ENCODE assay signal across 9 cellular contexts in genomic region chr5:113292535-113292934, GRCh38.
DNase-seq lines count a peak whose midpoint lies in the region; ATAC-seq and TF ChIP-seq lines count a peak whose summit lies in the region.
"Had no signal": no experiment of that assay in that cellular context is flagged by ENCODE, and none has a peak within 500 bp of the region (broad histone marks: within the 10 kb centered on the region; RNA-seq: fewer than 3 reads in every experiment).

No MANE protein-coding gene starts in this region.

- H3K27me3 Mint-ChIP-seq in CD4-positive, alpha-beta memory T cell: peaks cover 5 to 10% of the 10 kb centered on the region in 2 donors

- CTCF ChIA-PET in CD4-positive, alpha-beta memory T cell (lab: Charles Lee; ENCODE audit: partially characterized antibody): no interaction called here

- H3K9me3 Mint-ChIP-seq in CD4-positive, alpha-beta memory T cell: peaks cover 0 to 2% (median 0%) of the 10 kb centered on the region in 8 donors

- H4K20me1 ChIP-seq in neural cell (ENCODE audit: insufficient read depth): no peaks in the 10 kb centered on the region

- no peak overlapping the region for H3K4me3 ChIP-seq in CD4-positive, alpha-beta memory T cell (ENCODE audit: low read length in 2 of 2)
- H3K4me3 ChIP-seq in NT2/D1 (ENCODE audit: insufficient read length, low read depth) (peak overlapping the region; percentile 65), endocrine pancreas (ENCODE audit: control insufficient read depth, insufficient read depth, low read length) (peak overlapping the region; percentile 96), neural cell (ENCODE audit: low read length) (peak overlapping the region; percentile 74)

- H3K9me2 ChIP-seq in neural cell (ENCODE audit: insufficient read depth, low read length): no peaks in the 10 kb centered on the region

- no peak for TF ChIP-seq EP300 in neural cell (conservative IDR thresholded peaks at IDR 0.05; ENCODE audit: poor library complexity, severe bottlenecking)

- ATAC-seq in GM19467 (IDR thresholded peaks at IDR 0.05; ENCODE audit: unreplicated experiment): no peak

- H3K36me3 Mint-ChIP-seq in CD4-positive, alpha-beta memory T cell: peaks cover 0 to 4% of the 10 kb centered on the region in 2 donors

- TF ChIP-seq RAD21 in neural cell (conservative IDR thresholded peaks at IDR 0.05): no peak

- H3K4me1 ChIP-seq in CD4-positive, alpha-beta memory T cell (ENCODE audit: insufficient read depth, low read length): peaks cover 22% of the 10 kb centered on the region
- H3K4me1 ChIP-seq in NT2/D1 (ENCODE audit: insufficient read depth, insufficient read length): peaks cover 6% of the 10 kb centered on the region
- no peaks in the 10 kb centered on the region for H3K4me1 ChIP-seq in endocrine pancreas (ENCODE audit: control insufficient read depth, insufficient read depth, low read length)

- no peak overlapping the region for H3K27ac ChIP-seq in CD4-positive, alpha-beta memory T cell (ENCODE audit: low read depth, low read length)
- H3K27ac ChIP-seq in neural cell (ENCODE audit: low read length): no peak overlapping the region

- no peak for TF ChIP-seq CTCF in neural cell (IDR thresholded peaks at IDR 0.05; ENCODE audit: poor library complexity, severe bottlenecking)

- H3K79me2 ChIP-seq in neural cell (replicated peaks; ENCODE audit: insufficient read depth, low read length): no peaks in the 10 kb centered on the region

- DNase-seq in CD4-positive, alpha-beta memory T cell: no peak
- no peak for DNase-seq in NT2/D1 (ENCODE audit: low read depth, low spot score)
- DNase-seq in SKM-1 (lab: John Stamatoyannopoulos, UW; ENCODE audit: unreplicated experiment): no peak
- no peak for DNase-seq in ecto neural progenitor cell (ENCODE audit: low spot score)
- no peak for DNase-seq in GM19240 (ENCODE audit: insufficient read length, low spot score)
- DNase-seq: activated CD4-positive, alpha-beta T cell treated with anti-CD3 and anti-CD28 coated beads for 4 hours had no signal

- peaks cover 12% of the 10 kb centered on the region for H3K27me3 ChIP-seq in CD4-positive, alpha-beta memory T cell (ENCODE audit: insufficient read depth, low read length)
- H3K27me3 ChIP-seq in NT2/D1 (ENCODE audit: insufficient read depth, insufficient read length): no peaks in the 10 kb centered on the region
- no peaks in the 10 kb centered on the region for H3K27me3 ChIP-seq in endocrine pancreas (ENCODE audit: control insufficient read depth, insufficient read depth, low read length)
- H3K27me3 ChIP-seq in neural cell (ENCODE audit: insufficient read depth, low read depth, low read length): peaks cover 34% of the 10 kb centered on the region

- no peaks in the 10 kb centered on the region for H3K9me3 ChIP-seq in CD4-positive, alpha-beta memory T cell (ENCODE audit: control insufficient read depth in 1 of 2, low read length in 2 of 2)
- H3K9me3 ChIP-seq in NT2/D1 (ENCODE audit: insufficient read depth, low read length) (no peaks in the 10 kb centered on the region; the same call in 1 of the 2 replicates), endocrine pancreas (ENCODE audit: control insufficient read depth, low read length) (no peaks in the 10 kb centered on the region), neural cell (ENCODE audit: low read length) (peaks cover 4% of the 10 kb centered on the region)

- peak overlapping the region in 7 of 8 donors; percentile 87 to 97 (median 96) for H3K4me3 Mint-ChIP-seq in CD4-positive, alpha-beta memory T cell

- H3K4me1 Mint-ChIP-seq in CD4-positive, alpha-beta memory T cell: peaks cover 13 to 32% (median 23%) of the 10 kb centered on the region in 4 donors

- H3K36me3 ChIP-seq in CD4-positive, alpha-beta memory T cell (ENCODE audit: insufficient read depth, low read length): no peaks in the 10 kb centered on the region
- H3K36me3 ChIP-seq in NT2/D1 (ENCODE audit: insufficient read depth, insufficient read length, low read length) (peaks cover 3% of the 10 kb centered on the region), endocrine pancreas (ENCODE audit: control insufficient read depth, insufficient read depth, low read length) (no peaks in the 10 kb centered on the region), neural cell (ENCODE audit: insufficient read depth, low read length) (no peaks in the 10 kb centered on the region)

- no peak overlapping the region for H3K4me2 ChIP-seq in neural cell (ENCODE audit: low read length)

- H3K27ac Mint-ChIP-seq in CD4-positive, alpha-beta memory T cell: no peak overlapping the region

- H3K9ac ChIP-seq in NT2/D1 (ENCODE audit: insufficient read length, low read depth) (no peak overlapping the region), endocrine pancreas (ENCODE audit: control insufficient read depth, insufficient read depth, low read length) (no peak overlapping the region), neural cell (ENCODE audit: low read length) (no peak overlapping the region)

- no peaks in the 10 kb centered on the region for H3F3A ChIP-seq in neural cell (ENCODE audit: insufficient read depth, low read length, poor library complexity, severe bottlenecking)

- no peak overlapping the region for H2AFZ ChIP-seq in neural cell (ENCODE audit: low read depth, low read length)

- intact Hi-C loops in CD4-positive, alpha-beta memory T cell (cut with micrococcal nuclease): no loop called here

- POLR2A ChIA-PET in CD4-positive, alpha-beta memory T cell (lab: Charles Lee; ENCODE audit: partially characterized antibody): no interaction called here

TF ChIP-seq in neural cell, 6 proteins besides CTCF, POLR2A, EP300 and RAD21:
- no peak for TF ChIP-seq POLR2AphosphoS5 (IDR thresholded peaks at IDR 0.05)
- TF ChIP-seq MXI1 (conservative IDR thresholded peaks at IDR 0.05; ENCODE audit: poor library complexity, severe bottlenecking): no peak
- no peak for TF ChIP-seq SMC3 (conservative IDR thresholded peaks at IDR 0.05; ENCODE audit: poor library complexity)
- no peak for TF ChIP-seq EZH2 (IDR thresholded peaks at IDR 0.05; ENCODE audit: borderline replicate concordance, insufficient read depth, low read length, poor library complexity, severe bottlenecking)
- no peak for TF ChIP-seq TAF1 (IDR thresholded peaks at IDR 0.05; ENCODE audit: low read depth)
- TF ChIP-seq REST (IDR thresholded peaks at IDR 0.05; ENCODE audit: borderline replicate concordance): no peak

Comparison
In these comparisons a context has a peak if more than half of its experiments do, and no peak if none do; other contexts are left out.
1. H3K4me3 ChIP-seq: peak in NT2/D1 (single experiment), endocrine pancreas (single experiment) and neural cell (single experiment); none in CD4-positive, alpha-beta memory T cell (0 of 2).